In genomic region chr6:27312146-27312949, GRCh38 we compare ENCODE assay signal across 8 cellular contexts. TPM values are rescaled to one million over a fixed set of nuclear protein-coding genes. Genes with fewer than 3 reads are reported as not detected.
DNase-seq lines count a peak whose midpoint lies in the region; ATAC-seq, FAIRE-seq and TF ChIP-seq lines count a peak whose summit lies in the region.

TSS of gene POM121L2 (minus strand) at chr6:27312273. CDS start at chr6:27312170, 103 bp downstream.

- no TSS peak for BruUV-seq in PC-9 (replicated peaks; lab: Mats Ljungman, UMichigan)

- no peak within 1 kb of the TSS for H3K27ac Mint-ChIP-seq in activated T-helper 17 cell treated with anti-CD3 and anti-CD28 coated beads, Interleukin-2, amount 50 U/mL, for 72 hours

- H3K36me3 ChIP-seq in PC-9 (ENCODE audit: low read depth) (no peaks in the 10 kb centered on the region), parathyroid adenoma (ENCODE audit: control insufficient read depth, insufficient read depth, low read length) (no peaks in the 10 kb centered on the region)

- H3F3A ChIP-seq in PC-9 (ENCODE audit: insufficient read depth, low read depth), result no peaks in the 10 kb centered on the region

- H3K27ac ChIP-seq in PC-9 (no peak within 1 kb of the TSS), foreskin keratinocyte (no peak within 1 kb of the TSS), parathyroid adenoma (no peak within 1 kb of the TSS)

- ATAC-seq in activated T-helper 17 cell treated with anti-CD3 and anti-CD28 coated beads, Interleukin-2, amount 50 U/mL, for 72 hours (replicated peaks), result peak; percentile 80
- ATAC-seq in foreskin keratinocyte, result peak; percentile 52
- ATAC-seq in HG03469 (IDR thresholded peaks at IDR 0.05; ENCODE audit: unreplicated experiment), result no peak

- H3K79me2 ChIP-seq in PC-9 (ENCODE audit: low read depth) (no peaks in the 10 kb centered on the region), parathyroid adenoma (no peaks in the 10 kb centered on the region)

- H3K9me3 ChIP-seq in PC-9 (ENCODE audit: insufficient read depth, low read depth) (peaks cover 6% of the 10 kb centered on the region), parathyroid adenoma (ENCODE audit: control insufficient read depth, low read length) (no peaks in the 10 kb centered on the region)

- no peaks in the 10 kb centered on the region for H3K4me1 ChIP-seq in PC-9 (replicated peaks; ENCODE audit: insufficient read depth)
- H3K4me1 ChIP-seq in foreskin keratinocyte, result no peaks in the 10 kb centered on the region
- no peaks in the 10 kb centered on the region for H3K4me1 ChIP-seq in parathyroid adenoma

- H3K4me2 ChIP-seq in PC-9 (peak within 1 kb of the TSS; percentile 77), parathyroid adenoma (ENCODE audit: low read length) (peak within 1 kb of the TSS; percentile 87)

- no peaks in the 10 kb centered on the region for H3K36me3 Mint-ChIP-seq in activated T-helper 17 cell treated with anti-CD3 and anti-CD28 coated beads, Interleukin-2, amount 50 U/mL, for 72 hours (ENCODE audit: low read depth)

- no peak within 1 kb of the TSS for H3K9ac ChIP-seq in parathyroid adenoma

- peak within 1 kb of the TSS; percentile 75 for H3K4me3 Mint-ChIP-seq in activated T-helper 17 cell treated with anti-CD3 and anti-CD28 coated beads, Interleukin-2, amount 50 U/mL, for 72 hours

- H4K20me1 ChIP-seq in PC-9 (ENCODE audit: insufficient read depth), result no peaks in the 10 kb centered on the region

- DNase-seq in GM10266 (ENCODE audit: extremely low spot score) (peak; percentile 66), HTR-8/SVneo (ENCODE audit: insufficient read length, low spot score) (peak; percentile 73), PC-9 (peak; percentile 64 to 87), foreskin keratinocyte (peak; percentile 42 to 70), urothelium cell line (ENCODE audit: low spot score) (peak; percentile 83)

- no peaks in the 10 kb centered on the region for H3K4me1 Mint-ChIP-seq in activated T-helper 17 cell treated with anti-CD3 and anti-CD28 coated beads, Interleukin-2, amount 50 U/mL, for 72 hours

- CTCF ChIA-PET in PC-9 (lab: Charles Lee), result interaction anchor here (1.0 to 1.8 kb wide), 3 partner anchors 18 to 440 kb away, joined by 3 to 15 read pairs (median 10); no protein-coding TSS in a partner anchor

- H3K9me2 ChIP-seq in PC-9 (ENCODE audit: insufficient read depth), result no peaks in the 10 kb centered on the region

- peak; percentile 4 for FAIRE-seq in HTR-8/SVneo (lab: Jason Lieb, UNC)
- FAIRE-seq in urothelium cell line (lab: Jason Lieb, UNC), result no peak

- H3K4me3 ChIP-seq in PC-9 (peak within 1 kb of the TSS; percentile 68), parathyroid adenoma (ENCODE audit: low read depth, low read length) (peak within 1 kb of the TSS; percentile 43)

- intact Hi-C loops in PC-9 (cut with micrococcal nuclease; ENCODE audit: unreplicated experiment), result loop anchor here (1.0 to 5.0 kb wide), 7 partner anchors 123 to 442 kb away; partner anchors contain the start of gene ZNF184

- peak; percentile 77 for TF ChIP-seq CTCF in GM10266 (IDR thresholded peaks at IDR 0.05; ENCODE audit: control insufficient read depth, insufficient read depth, low read depth, missing control alignments)
- peak; percentile 79 for TF ChIP-seq CTCF in PC-9 (conservative IDR thresholded peaks at IDR 0.05)
- peak; percentile 90 for TF ChIP-seq CTCF in foreskin keratinocyte (conservative IDR thresholded peaks at IDR 0.05)
- TF ChIP-seq CTCF in parathyroid adenoma (IDR thresholded peaks at IDR 0.05), result peak; percentile 75

- POLR2A ChIA-PET in PC-9 (lab: Charles Lee; ENCODE audit: unreplicated experiment), result interaction anchor here (0.6 to 1.0 kb wide), 3 partner anchors 166 to 581 kb away, joined by 4 to 8 read pairs (median 5); a partner anchor contains a TSS

- peaks cover 58% of the 10 kb centered on the region for H3K27me3 Mint-ChIP-seq in activated T-helper 17 cell treated with anti-CD3 and anti-CD28 coated beads, Interleukin-2, amount 50 U/mL, for 72 hours

- H2AFZ ChIP-seq in PC-9 (peak within 1 kb of the TSS; percentile 89), parathyroid adenoma (peak within 1 kb of the TSS; percentile 94)

- no peaks in the 10 kb centered on the region for H3K9me3 Mint-ChIP-seq in activated T-helper 17 cell treated with anti-CD3 and anti-CD28 coated beads, Interleukin-2, amount 50 U/mL, for 72 hours

- H3K27me3 ChIP-seq in PC-9 (ENCODE audit: insufficient read depth, low read depth) (0 out of 2 replicates have a peak, but pooled peaks cover 3% of the 10 kb centered on the region), foreskin keratinocyte (peaks cover 49% of the 10 kb centered on the region), parathyroid adenoma (ENCODE audit: control insufficient read depth, insufficient read depth, low read length) (no peaks in the 10 kb centered on the region)

RNA-seq across cellular contexts. Expression of gene POM121L2, which starts in this region (rescaled TPM):
- total RNA-seq in PC-9 (2021), result 0.26 TPM in 1 of 2 replicates, not detected in the other
- not detected for total RNA-seq in activated T-helper 17 cell treated with anti-CD3 and anti-CD28 coated beads, Interleukin-2, amount 50 U/mL, for 72 hours
- not detected in 2 replicates for total RNA-seq in foreskin keratinocyte
- not detected in 2 replicates for polyA plus RNA-seq in foreskin keratinocyte

Comparison
In these comparisons a context has a peak if more than half of its experiments do, and no peak if none do; other contexts are left out.
1. Peak in DNase-seq, H3K4me3 ChIP-seq and H3K4me2 ChIP-seq in PC-9; RNA of the gene not detected or under 1 TPM.
2. Peak in ATAC-seq in activated T-helper 17 cell treated with anti-CD3 and anti-CD28 coated beads, Interleukin-2, amount 50 U/mL, for 72 hours; RNA of the gene not detected or under 1 TPM.
3. Peak in DNase-seq and ATAC-seq in foreskin keratinocyte; RNA of the gene not detected or under 1 TPM.